ENCODE assay signal across 14 cellular contexts in the genomic region with DNA sequence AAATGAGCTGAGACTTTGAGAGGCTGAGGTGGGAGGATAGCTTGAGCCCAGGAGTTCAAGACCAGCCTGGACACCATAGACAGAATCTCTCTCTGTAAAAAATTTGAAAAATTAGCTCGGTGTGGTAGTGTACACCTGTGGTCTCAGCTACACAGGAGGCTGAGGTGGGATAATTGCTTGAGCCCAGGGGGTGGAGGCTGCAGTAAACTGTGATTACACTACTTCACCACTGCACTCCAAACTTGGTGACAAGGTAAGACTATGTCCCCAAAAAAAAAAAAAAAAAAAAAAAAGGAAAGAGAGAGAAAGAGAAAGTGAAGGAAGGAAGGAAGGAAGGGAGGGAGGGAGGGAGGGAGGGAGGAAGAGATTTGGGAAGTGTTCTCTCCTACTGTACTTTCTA. TPM values are rescaled to one million over a fixed set of nuclear protein-coding genes. Genes with fewer than 3 reads are reported as not detected.
DNase-seq lines count a peak whose midpoint lies in the region; ATAC-seq and TF ChIP-seq lines count a peak whose summit lies in the region.
"Had no signal": no experiment of that assay in that cellular context is flagged by ENCODE, and none has a peak within 500 bp of the region (broad histone marks: within the 10 kb centered on the region; RNA-seq: fewer than 3 reads in every experiment).

No MANE protein-coding gene starts in this region.

- no peaks in the 10 kb centered on the region for H3K9me3 ChIP-seq in HCT116 (ENCODE audit: control insufficient read depth in 1 of 2, insufficient read depth in 1 of 2, low read depth in 1 of 2, low read length in 2 of 2)
- H3K9me3 ChIP-seq in esophagus muscularis mucosa, result peaks cover 0 to 2% (median 0%) of the 10 kb centered on the region in 4 donors
- peaks cover 0 to 10% of the 10 kb centered on the region in 2 donors for H3K9me3 ChIP-seq in right atrium auricular region
- peaks cover 0 to 2% (median 0%) of the 10 kb centered on the region in 3 donors for H3K9me3 ChIP-seq in gastroesophageal sphincter

- RAD21 ChIA-PET in HCT116 (lab: Charles Lee; ENCODE audit: low non-redundant PET in 1 of 2, low total read pairs in 2 of 2, uncharacterized antibody in 2 of 2, unreplicated experiment in 2 of 2), result no interaction called here

- no peak overlapping the region for H3K4me3 ChIP-seq in HCT116 (replicated peaks in 1 of 2; ENCODE audit: low read depth in 1 of 2, low read length in 2 of 2)
- H3K4me3 ChIP-seq in esophagus muscularis mucosa, result no peak overlapping the region
- H3K4me3 ChIP-seq in right atrium auricular region, result no peak overlapping the region
- H3K4me3 ChIP-seq in gastroesophageal sphincter, result no peak overlapping the region

- peaks cover 5% of the 10 kb centered on the region; the same call in 1 of the 2 replicates for H3K79me2 ChIP-seq in HCT116 (ENCODE audit: insufficient read depth, low read length)

- no peaks in the 10 kb centered on the region for H3K27me3 Mint-ChIP-seq in activated CD8-positive, alpha-beta T cell treated with anti-CD3 and anti-CD28 coated beads for 36 hours
- H3K27me3 Mint-ChIP-seq: CD4-positive, alpha-beta T cell had no signal

- DNase-seq in HCT116 (ENCODE audit: low read depth, low spot score), result no peak
- DNase-seq in activated CD8-positive, alpha-beta T cell treated with anti-CD3 and anti-CD28 coated beads for 36 hours, result no peak
- peak; percentile 24 for DNase-seq in esophagus muscularis mucosa (ENCODE audit: extremely low spot score)
- DNase-seq in right atrium auricular region (ENCODE audit: low spot score), result no peak
- DNase-seq in sciatic nerve (ENCODE audit: low spot score), result no peak
- DNase-seq: AML-193; CD4-positive, alpha-beta T cell; DMS153; DMS79; GDM1; GOT3; H7 had no signal

- peak; percentile 66; the same call in 1 of the 2 replicates for ATAC-seq in HCT116
- ATAC-seq in activated CD8-positive, alpha-beta T cell treated with anti-CD3 and anti-CD28 coated beads for 36 hours, result peak; percentile 37
- no peak for ATAC-seq in sciatic nerve
- no peak for ATAC-seq in gastroesophageal sphincter

- TF ChIP-seq POLR2A in HCT116 (IDR thresholded peaks at IDR 0.05; ENCODE audit: borderline replicate concordance, extremely low read depth, insufficient read depth, insufficient read length), result no peak
- no peak for TF ChIP-seq POLR2A in esophagus muscularis mucosa (IDR thresholded peaks at IDR 0.05; ENCODE audit: low read depth)
- no peak for TF ChIP-seq POLR2A in gastroesophageal sphincter (IDR thresholded peaks at IDR 0.05)

- H3K4me3 Mint-ChIP-seq in activated CD8-positive, alpha-beta T cell treated with anti-CD3 and anti-CD28 coated beads for 36 hours, result no peak overlapping the region
- H3K4me3 Mint-ChIP-seq: CD4-positive, alpha-beta T cell had no signal

- H3K36me3 ChIP-seq in HCT116 (ENCODE audit: control insufficient read depth in 1 of 2, insufficient read depth in 2 of 2, low read length in 2 of 2) (no peaks in the 10 kb centered on the region), esophagus muscularis mucosa (peaks cover 0 to 14% (median 0%) of the 10 kb centered on the region in 4 donors), right atrium auricular region (no peaks in the 10 kb centered on the region), gastroesophageal sphincter (peaks cover 0 to 7% of the 10 kb centered on the region in 2 donors)

- H3K4me1 ChIP-seq in HCT116 (ENCODE audit: control insufficient read depth in 1 of 2, insufficient read depth in 2 of 2, low read length in 2 of 2), result no peaks in the 10 kb centered on the region
- H3K4me1 ChIP-seq in esophagus muscularis mucosa, result peaks cover 18 to 31% (median 21%) of the 10 kb centered on the region in 4 donors
- H3K4me1 ChIP-seq in right atrium auricular region, result peaks cover 0 to 14% of the 10 kb centered on the region in 2 donors
- H3K4me1 ChIP-seq in gastroesophageal sphincter, result peaks cover 3 to 26% (median 10%) of the 10 kb centered on the region in 3 donors

- H2AFZ ChIP-seq in HCT116 (ENCODE audit: low read depth, low read length, poor library complexity, severe bottlenecking), result no peak overlapping the region

- H3K27ac ChIP-seq in HCT116 (ENCODE audit: low read depth, low read length) (no peak overlapping the region), esophagus muscularis mucosa (replicated peaks in 1 of 4) (no peak overlapping the region), right atrium auricular region (no peak overlapping the region), gastroesophageal sphincter (no peak overlapping the region)
- H3K27ac ChIP-seq: C4-2B had no signal

- no TSS peak for BruUV-seq in HCT116 (replicated peaks; lab: Mats Ljungman, UMichigan)

- no peaks in the 10 kb centered on the region for H3K9me2 ChIP-seq in HCT116 (ENCODE audit: insufficient read depth)

- 95% methylated on average over 1 of the region's 1 CpG for WGBS in esophagus muscularis mucosa
- 67% methylated on average over 1 of the region's 1 CpG; no CpG with 5 or more reads in 1 of the 2 donors for WGBS in gastroesophageal sphincter (ENCODE audit: low coverage in 1 of 2), 2 donors

- no peaks in the 10 kb centered on the region for H4K20me1 ChIP-seq in HCT116 (ENCODE audit: insufficient read depth)

- H3K27me3 ChIP-seq in HCT116 (ENCODE audit: insufficient read depth, low read length) (no peaks in the 10 kb centered on the region), esophagus muscularis mucosa (no peaks in the 10 kb centered on the region), right atrium auricular region (no peaks in the 10 kb centered on the region), gastroesophageal sphincter (no peaks in the 10 kb centered on the region)

- H3K27ac Mint-ChIP-seq in activated CD8-positive, alpha-beta T cell treated with anti-CD3 and anti-CD28 coated beads for 36 hours, result no peak overlapping the region
- H3K27ac Mint-ChIP-seq: CD4-positive, alpha-beta T cell had no signal

- TF ChIP-seq EP300 in esophagus muscularis mucosa (IDR thresholded peaks at IDR 0.05) (no peak), gastroesophageal sphincter (IDR thresholded peaks at IDR 0.05) (no peak)

- intact Hi-C loops in HCT116 (cut with micrococcal nuclease), result no loop called here
- intact Hi-C loops in activated CD8-positive, alpha-beta T cell treated with anti-CD3 and anti-CD28 coated beads for 36 hours (cut with micrococcal nuclease), result no loop called here
- intact Hi-C loops in esophagus muscularis mucosa (cut with DNase I), result loop anchor here (5.0 kb wide), 1 partner anchor 41 kb away; no protein-coding TSS in a partner anchor
- intact Hi-C loops in sciatic nerve (cut with DNase I), result no loop called here

- CTCF ChIA-PET in HCT116 (lab: Charles Lee), result no interaction called here
- CTCF ChIA-PET in activated CD8-positive, alpha-beta T cell treated with anti-CD3 and anti-CD28 coated beads for 36 hours (lab: Charles Lee), result no interaction called here

- no peaks in the 10 kb centered on the region for H3K4me1 Mint-ChIP-seq in activated CD8-positive, alpha-beta T cell treated with anti-CD3 and anti-CD28 coated beads for 36 hours (ENCODE audit: low read depth)

- peaks cover 26% of the 10 kb centered on the region for H3K36me3 Mint-ChIP-seq in activated CD8-positive, alpha-beta T cell treated with anti-CD3 and anti-CD28 coated beads for 36 hours (ENCODE audit: low read depth)

- no peak overlapping the region for H3K9ac ChIP-seq in HCT116 (ENCODE audit: low read length)

- no peak overlapping the region for H3K4me2 ChIP-seq in HCT116 (ENCODE audit: low read length)

- POLR2A ChIA-PET in HCT116 (lab: Charles Lee), result interaction anchor here (0.6 kb wide), 1 partner anchor 317 kb away, joined by 3 read pairs; no protein-coding TSS in a partner anchor
- POLR2A ChIA-PET in activated CD8-positive, alpha-beta T cell treated with anti-CD3 and anti-CD28 coated beads for 36 hours (lab: Charles Lee), result no interaction called here

- no peak for TF ChIP-seq CTCF in HCT116 (IDR thresholded peaks at IDR 0.05 in 2 of 3, conservative IDR thresholded peaks at IDR 0.05 in 1 of 3; ENCODE audit: borderline replicate concordance in 1 of 3, insufficient read depth in 1 of 3, low read depth in 2 of 3, low read length in 2 of 3)
- TF ChIP-seq CTCF in activated CD8-positive, alpha-beta T cell treated with anti-CD3 and anti-CD28 coated beads for 36 hours (IDR thresholded peaks at IDR 0.05), result no peak
- TF ChIP-seq CTCF in esophagus muscularis mucosa (IDR thresholded peaks at IDR 0.05), result no peak
- TF ChIP-seq CTCF in right atrium auricular region (IDR thresholded peaks at IDR 0.05), result no peak
- TF ChIP-seq CTCF in gastroesophageal sphincter (IDR thresholded peaks at IDR 0.05), result no peak

- TF ChIP-seq RAD21 in HCT116 (IDR thresholded peaks at IDR 0.05; ENCODE audit: low read depth), result no peak

- H3K9me3 Mint-ChIP-seq in activated CD8-positive, alpha-beta T cell treated with anti-CD3 and anti-CD28 coated beads for 36 hours, result peaks cover 10% of the 10 kb centered on the region

TF ChIP-seq in HCT116, 20 proteins besides CTCF, POLR2A, EP300 and RAD21 (continues in another document):
- no peak for TF ChIP-seq EGR1 (IDR thresholded peaks at IDR 0.05; ENCODE audit: low read depth)
- TF ChIP-seq YY1 (IDR thresholded peaks at IDR 0.05; ENCODE audit: extremely low read depth, insufficient replicate concordance, low read depth, low read length), result no peak

RNA-seq across cellular contexts. Expression of gene RRP8, which starts 25.3 kb away (rescaled TPM):
- total RNA-seq in HCT116 (2021; ENCODE audit: unreplicated experiment) (17.8 TPM), esophagus muscularis mucosa (10 to 100 TPM; 12.4 to 34.0 (median 27.0) TPM), right atrium auricular region (10 to 100 TPM in 1 of 2 donors, 1 to 10 TPM in 1; 9.7 to 12.2 TPM), sciatic nerve (20.9 TPM), gastroesophageal sphincter (10 to 100 TPM; 25.7 to 32.4 (median 28.1) TPM)
- polyA plus RNA-seq in HCT116 (2012), result 6.7 and 10.1 TPM in 2 replicates
- total RNA-seq in activated CD8-positive, alpha-beta T cell treated with anti-CD3 and anti-CD28 coated beads for 36 hours, result 10 to 100 TPM; 39.6 to 43.1 TPM

RNA-seq across cellular contexts. Expression of gene ILK, which starts 25.4 kb away (rescaled TPM):
- total RNA-seq in HCT116 (2021; ENCODE audit: unreplicated experiment) (73.5 TPM), esophagus muscularis mucosa (100 to 1,000 TPM; 481 to 652 (median 606) TPM), right atrium auricular region (100 to 1,000 TPM; 142 to 193 TPM), sciatic nerve (208 TPM), gastroesophageal sphincter (100 to 1,000 TPM; 395 to 658 (median 466) TPM)
- polyA plus RNA-seq in HCT116 (2012), result 95.4 and 102 TPM in 2 replicates
- total RNA-seq in activated CD8-positive, alpha-beta T cell treated with anti-CD3 and anti-CD28 coated beads for 36 hours, result 10 to 100 TPM; 70.6 to 71.7 TPM

RNA-seq across cellular contexts. Expression of gene TAF10, which starts 33.9 kb away (rescaled TPM):
- 151 TPM for total RNA-seq in HCT116 (2021; ENCODE audit: unreplicated experiment)
- polyA plus RNA-seq in HCT116 (2012), result 208 and 219 TPM in 2 replicates
- total RNA-seq in activated CD8-positive, alpha-beta T cell treated with anti-CD3 and anti-CD28 coated beads for 36 hours, result 100 to 1,000 TPM; 151 to 160 TPM
- 10 to 100 TPM; 24.2 to 51.1 (median 43.4) TPM for total RNA-seq in esophagus muscularis mucosa
- total RNA-seq in right atrium auricular region, result 10 to 100 TPM; 26.6 to 54.0 TPM
- 79.4 TPM for total RNA-seq in sciatic nerve
- total RNA-seq in gastroesophageal sphincter, result 10 to 100 TPM; 21.7 to 41.1 (median 35.4) TPM

RNA-seq across cellular contexts. Expression of gene TPP1, which starts 41.1 kb away (rescaled TPM):
- 44.7 TPM for total RNA-seq in HCT116 (2021; ENCODE audit: unreplicated experiment)
- 43.6 and 44.2 TPM in 2 replicates for polyA plus RNA-seq in HCT116 (2012)
- total RNA-seq in activated CD8-positive, alpha-beta T cell treated with anti-CD3 and anti-CD28 coated beads for 36 hours, result 10 to 100 TPM; 28.1 to 31.4 TPM
- 10 to 100 TPM; 44.4 to 71.5 (median 54.9) TPM for total RNA-seq in esophagus muscularis mucosa
- total RNA-seq in right atrium auricular region, result 10 to 100 TPM; 48.8 to 83.1 TPM
- 100 TPM for total RNA-seq in sciatic nerve
- total RNA-seq in gastroesophageal sphincter, result 10 to 100 TPM; 67.6 to 84.4 (median 76.9) TPM

Comparison
In these comparisons a context has a peak if more than half of its experiments do, and no peak if none do; other contexts are left out.
1. ATAC-seq: peak in HCT116 (single experiment) and activated CD8-positive, alpha-beta T cell treated with anti-CD3 and anti-CD28 coated beads for 36 hours (single experiment); none in sciatic nerve (single experiment) and gastroesophageal sphincter (single experiment).